10 cellular contexts compared by ENCODE assay signal in genomic region chr12:109947511-109947910, GRCh38. TPM values are rescaled to one million over a fixed set of nuclear protein-coding genes. Genes with fewer than 3 reads are reported as not detected.
A peak's percentile ranks its signal among the peaks of the same experiment; 100 is the strongest.
DNase-seq lines count a peak whose midpoint lies in the region; ATAC-seq, FAIRE-seq and TF ChIP-seq lines count a peak whose summit lies in the region.
"Had no signal": no experiment of that assay in that cellular context is flagged by ENCODE, and none has a peak within 500 bp of the region (broad histone marks: within the 10 kb centered on the region; RNA-seq: fewer than 3 reads in every experiment).

No MANE protein-coding gene starts in this region.

- H3K4me3 Mint-ChIP-seq in activated naive CD8-positive, alpha-beta T cell treated with anti-CD3 and anti-CD28 coated beads for 36 hours, result no peak overlapping the region

- peak overlapping the region; percentile 75 to 89 for H3K27ac ChIP-seq in right atrium auricular region
- H3K27ac ChIP-seq in left lung, result peak overlapping the region; percentile 47 to 50
- peak overlapping the region; percentile 33 for H3K27ac ChIP-seq in upper lobe of right lung

- H3K4me3 ChIP-seq in right atrium auricular region (no peak overlapping the region), left lung (no peak overlapping the region), upper lobe of right lung (no peak overlapping the region)

- no peak for DNase-seq in right atrium auricular region (ENCODE audit: low spot score)
- DNase-seq in Right ventricle myocardium superior, result no peak
- no peak for DNase-seq in activated naive CD8-positive, alpha-beta T cell treated with anti-CD3 and anti-CD28 coated beads for 36 hours
- no peak for DNase-seq in left lung
- no peak for DNase-seq in upper lobe of right lung
- no peak for DNase-seq in frontal cortex (ENCODE audit: low spot score in 2 of 2)
- DNase-seq in HuH-7.5 (ENCODE audit: low spot score), result no peak
- no peak for DNase-seq in effector CD8-positive, alpha-beta T cell (lab: John Stamatoyannopoulos, UW)
- DNase-seq: activated gamma-delta T cell, NCI-H446 treated with DMSO at 0.1 percent for 48 hours had no signal

- H3K36me3 ChIP-seq in right atrium auricular region, result peaks cover 40% of the 10 kb centered on the region
- H3K36me3 ChIP-seq in left lung, result peaks cover 2 to 88% of the 10 kb centered on the region in 2 donors
- H3K36me3 ChIP-seq in upper lobe of right lung, result peaks cover 72% of the 10 kb centered on the region

- intact Hi-C loops in Right ventricle myocardium superior (cut with DNase I) (no loop called here), left lung (cut with DNase I) (no loop called here), upper lobe of right lung (cut with DNase I) (no loop called here)

- H3K4me1 ChIP-seq in right atrium auricular region, result peaks cover 0 to 81% of the 10 kb centered on the region in 2 donors
- H3K4me1 ChIP-seq in left lung, result peaks cover 4 to 29% of the 10 kb centered on the region in 2 donors
- peaks cover 34% of the 10 kb centered on the region for H3K4me1 ChIP-seq in upper lobe of right lung

- TF ChIP-seq CTCF in right atrium auricular region (IDR thresholded peaks at IDR 0.05) (no peak), left lung (IDR thresholded peaks at IDR 0.05) (no peak), upper lobe of right lung (IDR thresholded peaks at IDR 0.05) (no peak)

- H3K27me3 Mint-ChIP-seq in activated naive CD8-positive, alpha-beta T cell treated with anti-CD3 and anti-CD28 coated beads for 36 hours, result no peaks in the 10 kb centered on the region

- peaks cover 28% of the 10 kb centered on the region for H3K36me3 Mint-ChIP-seq in activated naive CD8-positive, alpha-beta T cell treated with anti-CD3 and anti-CD28 coated beads for 36 hours

- H3K4me1 Mint-ChIP-seq in activated naive CD8-positive, alpha-beta T cell treated with anti-CD3 and anti-CD28 coated beads for 36 hours, result peaks cover 29% of the 10 kb centered on the region

- peak overlapping the region; percentile 71 for H3K27ac Mint-ChIP-seq in activated naive CD8-positive, alpha-beta T cell treated with anti-CD3 and anti-CD28 coated beads for 36 hours

- H3K9me3 Mint-ChIP-seq in activated naive CD8-positive, alpha-beta T cell treated with anti-CD3 and anti-CD28 coated beads for 36 hours, result no peaks in the 10 kb centered on the region

- no peaks in the 10 kb centered on the region for H3K27me3 ChIP-seq in right atrium auricular region
- no peaks in the 10 kb centered on the region for H3K27me3 ChIP-seq in left lung
- no peaks in the 10 kb centered on the region for H3K27me3 ChIP-seq in upper lobe of right lung

- ATAC-seq in Right ventricle myocardium superior (ENCODE audit: poor library complexity) (no peak), left lung (no peak), upper lobe of right lung (no peak)

- no peaks in the 10 kb centered on the region for H3K9me3 ChIP-seq in right atrium auricular region
- no peaks in the 10 kb centered on the region for H3K9me3 ChIP-seq in left lung
- H3K9me3 ChIP-seq in upper lobe of right lung, result no peaks in the 10 kb centered on the region

- no peak for FAIRE-seq in frontal cortex (lab: Jason Lieb, UNC)

RNA-seq across cellular contexts. Expression of gene TCHP, which starts 47.4 kb away (rescaled TPM):
- 1 to 10 TPM; 6.4 to 9.4 TPM for total RNA-seq in right atrium auricular region
- total RNA-seq in Right ventricle myocardium superior, result 8.3 TPM
- 10 to 100 TPM; 22.9 to 24.9 TPM for total RNA-seq in activated naive CD8-positive, alpha-beta T cell treated with anti-CD3 and anti-CD28 coated beads for 36 hours
- total RNA-seq in left lung, result 10 to 100 TPM; 15.4 to 15.6 TPM
- total RNA-seq in upper lobe of right lung, result 16.5 TPM
- total RNA-seq in frontal cortex, result 5.3 TPM

RNA-seq across cellular contexts. Expression of gene GIT2, which starts 48.7 kb away (rescaled TPM):
- total RNA-seq in right atrium auricular region, result 10 to 100 TPM; 24.8 to 26.8 TPM
- 41.5 TPM for total RNA-seq in Right ventricle myocardium superior
- 10 to 100 TPM; 50.6 to 51.0 TPM for total RNA-seq in activated naive CD8-positive, alpha-beta T cell treated with anti-CD3 and anti-CD28 coated beads for 36 hours
- total RNA-seq in left lung, result 10 to 100 TPM; 42.7 to 72.7 TPM
- 52.1 TPM for total RNA-seq in upper lobe of right lung
- total RNA-seq in frontal cortex, result 20.4 TPM

RNA-seq across cellular contexts. Expression of gene ANKRD13A, which starts 51.7 kb away (rescaled TPM):
- 10 to 100 TPM; 26.0 to 31.8 TPM for total RNA-seq in right atrium auricular region
- total RNA-seq in Right ventricle myocardium superior, result 24.7 TPM
- 10 to 100 TPM; 36.8 to 43.6 TPM for total RNA-seq in activated naive CD8-positive, alpha-beta T cell treated with anti-CD3 and anti-CD28 coated beads for 36 hours
- total RNA-seq in left lung, result 10 to 100 TPM; 57.0 to 69.9 TPM
- 54.0 TPM for total RNA-seq in upper lobe of right lung
- total RNA-seq in frontal cortex, result 24.9 TPM
